Comparison of ENCODE assay signal across 1 cellular context in the genomic region with DNA sequence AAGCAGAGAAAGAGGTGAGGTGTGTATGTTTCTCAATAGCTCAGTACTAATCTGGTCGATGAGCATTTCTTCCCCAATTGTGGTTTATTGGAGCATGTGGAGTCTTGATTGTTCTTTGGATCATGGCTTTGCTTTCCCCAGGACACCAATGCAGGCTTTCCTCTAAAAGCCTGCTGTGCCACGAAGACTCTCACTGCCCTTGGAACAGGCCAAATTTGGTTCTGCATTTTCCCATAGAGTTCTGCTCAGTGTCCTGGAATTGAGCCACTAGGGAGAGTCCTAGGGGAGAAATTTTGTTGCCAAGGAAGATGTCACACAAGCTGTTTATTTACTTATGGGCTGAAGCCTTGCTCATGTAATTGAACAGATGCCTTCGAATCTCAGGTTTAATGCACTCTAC.
TF ChIP-seq lines count a peak whose summit lies in the region.

No MANE protein-coding gene starts in this region.

TF ChIP-seq in H1, 55 proteins besides CTCF, POLR2A, EP300 and RAD21 (continued from another document):
- TF ChIP-seq KDM4A (IDR thresholded peaks at IDR 0.05; ENCODE audit: low read depth, low read length, severe bottlenecking) (no peak), MAFK (IDR thresholded peaks at IDR 0.05; ENCODE audit: low read depth, low read length) (no peak), EZH2 (IDR thresholded peaks at IDR 0.05; ENCODE audit: low read depth, low read length, severe bottlenecking) (no peak), SP4 (IDR thresholded peaks at IDR 0.05; ENCODE audit: low read length) (no peak), SRF (IDR thresholded peaks at IDR 0.05; ENCODE audit: low read depth, low read length) (no peak)
